Comparison of ENCODE assay signal across 27 cellular contexts in genomic region chrX:98296129-98296528, GRCh38.
"Had no signal": no experiment of that assay in that cellular context is flagged by ENCODE, and none has a peak within 500 bp of the region (broad histone marks: within the 10 kb centered on the region; RNA-seq: fewer than 3 reads in every experiment).

No MANE protein-coding gene starts in this region.

- H3K36me3 ChIP-seq: colonic mucosa, esophagus squamous epithelium, gastrocnemius medialis, heart right ventricle, left lung, lower lobe of right lung had no signal

- H3K4me3 ChIP-seq: colonic mucosa, esophagus squamous epithelium, gastrocnemius medialis, heart right ventricle, left lung, lower lobe of right lung, mucosa of descending colon had no signal

- H3K27ac ChIP-seq: colonic mucosa, epithelial cell of prostate, esophagus squamous epithelium, gastrocnemius medialis, heart right ventricle, left lung, lower lobe of right lung had no signal

- H3K4me1 ChIP-seq: colonic mucosa, esophagus squamous epithelium, gastrocnemius medialis, heart right ventricle, left lung, lower lobe of right lung had no signal

- H3K36me3 Mint-ChIP-seq: mesothelial cell of epicardium had no signal

- DNase-seq: colonic mucosa; cortex of kidney; effector CD8-positive, alpha-beta T cell; effector memory CD8-positive, alpha-beta T cell; endodermal cell; erythroblast; esophagus squamous epithelium; foreskin fibroblast; foreskin melanocyte; gastrocnemius medialis; glutamatergic neuron; head of caudate nucleus; heart right ventricle; hippocampal formation; left cardiac atrium; left lung; left ventricle myocardium superior; lower lobe of right lung; mesenchymal stem cell; mucosa of descending colon had no signal

- H3K27me3 ChIP-seq: colonic mucosa, esophagus squamous epithelium, gastrocnemius medialis, heart right ventricle, left lung had no signal

- H3K9me3 ChIP-seq: colonic mucosa, gastrocnemius medialis, left lung, lower lobe of right lung, mucosa of descending colon had no signal

- ATAC-seq: effector memory CD8-positive, alpha-beta T cell; esophagus mucosa; gastrocnemius medialis; heart right ventricle; left cardiac atrium; left lung; left ventricle myocardium superior; lower lobe of right lung; mucosa of descending colon had no signal

- FAIRE-seq: endometrium, islet of Langerhans, keratinocyte had no signal

- H3K27me3 Mint-ChIP-seq: dendritic cell treated with granulocyte-macrophage colony-stimulating factor and Interleukin-4, amounts not matched to agents 40 ng/mL and 50 ng/mL, for 4 days; effector memory CD8-positive, alpha-beta T cell had no signal

- H3K4me3 Mint-ChIP-seq: dendritic cell treated with granulocyte-macrophage colony-stimulating factor and Interleukin-4, amounts not matched to agents 40 ng/mL and 50 ng/mL, for 4 days; effector memory CD8-positive, alpha-beta T cell; endodermal cell; mesothelial cell of epicardium had no signal

- H3K27ac Mint-ChIP-seq: dendritic cell treated with granulocyte-macrophage colony-stimulating factor and Interleukin-4, amounts not matched to agents 40 ng/mL and 50 ng/mL, for 4 days; effector memory CD8-positive, alpha-beta T cell; endodermal cell; mesothelial cell of epicardium had no signal
